In the genomic region with DNA sequence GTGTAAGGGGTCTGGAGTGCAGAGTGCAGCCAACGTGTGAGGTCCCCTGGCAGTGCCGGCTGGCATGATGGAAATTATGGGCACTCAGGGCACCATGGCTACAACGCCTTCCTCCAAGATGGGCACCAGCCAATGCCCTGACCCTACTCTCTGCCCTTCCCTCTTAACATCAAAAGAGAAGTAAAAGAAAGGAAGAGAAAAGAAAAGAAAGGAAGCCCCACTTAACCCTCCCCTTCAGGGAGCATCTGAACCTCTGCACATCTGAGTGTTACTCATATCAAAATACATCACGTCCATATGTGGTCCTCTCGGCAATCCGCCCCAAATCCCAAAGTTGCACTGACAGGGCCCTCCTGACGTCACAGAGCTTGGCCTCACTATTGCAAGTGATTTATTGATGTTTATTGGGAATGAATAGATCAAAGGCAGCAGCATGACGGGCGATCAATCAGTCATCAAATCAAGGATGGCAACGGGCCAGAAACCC, we compare ENCODE assay signal across 10 cellular contexts. TPM values are rescaled to one million over a fixed set of nuclear protein-coding genes. Genes with fewer than 3 reads are reported as not detected.
A peak's percentile ranks its signal among the peaks of the same experiment; 100 is the strongest.
DNase-seq lines count a peak whose midpoint lies in the region; ATAC-seq and TF ChIP-seq lines count a peak whose summit lies in the region.
"Had no signal": no experiment of that assay in that cellular context is flagged by ENCODE, and none has a peak within 500 bp of the region (broad histone marks: within the 10 kb centered on the region; RNA-seq: fewer than 3 reads in every experiment).

No MANE protein-coding gene starts in this region.

- H3K27ac ChIP-seq in cardiac muscle cell (no peak overlapping the region), brain microvascular endothelial cell (no peak overlapping the region), upper lobe of left lung (no peak overlapping the region)

- peak overlapping the region; percentile 93 for H3K4me3 ChIP-seq in cardiac muscle cell
- peak overlapping the region; percentile 67 for H3K4me3 ChIP-seq in brain microvascular endothelial cell (ENCODE audit: low read depth, low read length)
- peak overlapping the region in 3 of 4 donors; percentile 89 to 99 (median 91) for H3K4me3 ChIP-seq in upper lobe of left lung

- H3K36me3 Mint-ChIP-seq in mesothelial cell of epicardium, result peaks cover 8% of the 10 kb centered on the region

- intact Hi-C loops in Right ventricle myocardium inferior (cut with DNase I), result loop anchor here (5.0 kb wide), 1 partner anchor 99 kb away; no protein-coding TSS in a partner anchor

- 35 to 43% methylated on average over 10 of the region's 10 CpGs for WGBS in upper lobe of left lung, 2 donors

- no peak for TF ChIP-seq POLR2A in upper lobe of left lung (IDR thresholded peaks at IDR 0.05)

- TF ChIP-seq EP300 in upper lobe of left lung (IDR thresholded peaks at IDR 0.05), result no peak

- H3K9me3 ChIP-seq in cardiac muscle cell (ENCODE audit: low read depth), result no peaks in the 10 kb centered on the region
- no peaks in the 10 kb centered on the region for H3K9me3 ChIP-seq in upper lobe of left lung

- TF ChIP-seq CTCF in cardiac muscle cell (IDR thresholded peaks at IDR 0.05; ENCODE audit: low read depth, low read length) (no peak), brain microvascular endothelial cell (IDR thresholded peaks at IDR 0.05; ENCODE audit: low read depth, low read length, missing control alignments) (no peak), mesothelial cell of epicardium (IDR thresholded peaks at IDR 0.05; ENCODE audit: unreplicated experiment) (no peak), upper lobe of left lung (IDR thresholded peaks at IDR 0.05) (no peak)

- H3K36me3 ChIP-seq in cardiac muscle cell (no peaks in the 10 kb centered on the region), brain microvascular endothelial cell (replicated peaks) (no peaks in the 10 kb centered on the region), upper lobe of left lung (no peaks in the 10 kb centered on the region)

- peak in 1 of 2 donors; percentile 29 for DNase-seq in cardiac muscle cell (ENCODE audit: low read depth in 1 of 2, low spot score in 1 of 2)
- no peak for DNase-seq in Right ventricle myocardium inferior (ENCODE audit: missing footprints)
- DNase-seq in brain microvascular endothelial cell, result no peak
- no peak for DNase-seq in mesothelial cell of epicardium (ENCODE audit: low spot score in 2 of 2, unreplicated experiment in 2 of 2)
- DNase-seq in upper lobe of left lung, result no peak
- DNase-seq in NCI-H1694 (lab: John Stamatoyannopoulos, UW), result no peak
- DNase-seq in NCI-H1092 treated with DMSO at 0.1 percent for 48 hours (lab: John Stamatoyannopoulos, UW), result no peak
- DNase-seq: central memory CD4-positive, alpha-beta T cell had no signal

- H3K4me1 ChIP-seq in cardiac muscle cell (ENCODE audit: low read depth) (peaks cover 16% of the 10 kb centered on the region), upper lobe of left lung (peaks cover 12 to 43% (median 29%) of the 10 kb centered on the region in 4 donors)
- H3K4me1 ChIP-seq: parathyroid adenoma had no signal

- H3K27ac Mint-ChIP-seq in mesothelial cell of epicardium, result peak overlapping the region; percentile 86

- H3K4me3 Mint-ChIP-seq in mesothelial cell of epicardium, result peak overlapping the region; percentile 91

- no peaks in the 10 kb centered on the region for H3K9me3 Mint-ChIP-seq in mesothelial cell of epicardium

- ATAC-seq in Right ventricle myocardium inferior, result no peak
- no peak for ATAC-seq in upper lobe of left lung (ENCODE audit: low FRiP score in 2 of 2)
- no peak for ATAC-seq in HG03108 (IDR thresholded peaks at IDR 0.05; ENCODE audit: unreplicated experiment)

- H3K27me3 ChIP-seq in cardiac muscle cell (peaks cover 62% of the 10 kb centered on the region), brain microvascular endothelial cell (replicated peaks) (peaks cover 2% of the 10 kb centered on the region), upper lobe of left lung (peaks cover 0 to 27% (median 13%) of the 10 kb centered on the region in 4 donors)

- peaks cover 41% of the 10 kb centered on the region for H3K27me3 Mint-ChIP-seq in mesothelial cell of epicardium (ENCODE audit: low read depth)

- H3K4me1 Mint-ChIP-seq in mesothelial cell of epicardium, result peaks cover 63% of the 10 kb centered on the region

- in situ Hi-C loops in brain microvascular endothelial cell (cut with HindIII; ENCODE audit: low pct_ligation_motif_present, low sequenced_read_pairs), result no loop called here

RNA-seq across cellular contexts. Expression of gene TSHZ3, which starts 1.4 kb away (rescaled TPM):
- total RNA-seq in cardiac muscle cell, result 0.57 and 0.63 TPM in 2 replicates
- polyA plus RNA-seq in cardiac muscle cell, result 0.65 and 1.7 TPM in 2 replicates
- total RNA-seq in Right ventricle myocardium inferior, result 3.5 TPM
- total RNA-seq in mesothelial cell of epicardium, result 82.5 to 87.1 TPM (median 82.9 TPM) in 3 replicates
- total RNA-seq in upper lobe of left lung, result 10 to 100 TPM in 1 of 6 donors, 1 to 10 TPM in 5; 2.9 to 10.1 (median 6.3) TPM
